In the genomic region with DNA sequence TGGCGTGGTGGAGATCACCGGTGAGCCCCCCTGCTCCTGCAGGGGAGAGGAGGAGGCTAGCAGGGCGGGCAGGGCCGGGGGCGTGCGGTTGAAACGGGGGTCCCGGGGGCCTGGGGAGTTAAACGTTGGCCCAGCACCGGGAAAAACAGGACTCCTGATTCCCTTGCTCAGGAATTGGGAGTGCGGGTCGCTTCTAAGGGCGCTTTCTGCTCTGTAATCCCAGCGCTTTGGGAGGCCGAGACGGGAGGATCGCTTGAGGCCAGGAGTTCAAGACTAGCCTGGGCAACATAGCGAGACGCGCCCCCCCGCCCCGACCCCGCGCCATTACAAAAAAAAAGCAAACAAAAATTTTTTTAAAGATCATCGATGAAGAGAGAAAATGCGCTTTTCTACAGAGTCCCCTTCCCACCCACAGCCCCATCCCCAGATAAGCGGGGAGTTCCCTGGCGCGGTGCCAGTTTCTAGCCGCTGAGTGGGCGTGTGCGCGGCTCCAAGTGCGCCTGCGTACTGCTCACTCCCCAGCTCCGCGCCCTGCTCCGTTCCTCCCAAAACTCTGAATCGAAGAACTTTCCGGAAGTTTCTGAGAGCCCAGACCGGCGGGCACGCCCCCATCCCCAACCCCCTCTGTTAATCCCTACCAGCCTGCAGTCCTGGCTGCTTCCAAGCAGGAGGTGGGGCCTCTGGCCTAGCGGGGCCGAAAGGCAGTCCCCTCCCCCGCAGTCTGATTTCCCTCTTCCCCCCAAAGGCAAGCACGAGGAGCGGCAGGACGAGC, we compare ENCODE assay signal across 8 cellular contexts. TPM values are rescaled to one million over a fixed set of nuclear protein-coding genes. Genes with fewer than 3 reads are reported as not detected.
DNase-seq lines count a peak whose midpoint lies in the region; ATAC-seq and TF ChIP-seq lines count a peak whose summit lies in the region.

No MANE protein-coding gene starts in this region.

- peaks cover 33% of the 10 kb centered on the region for H3K4me1 Mint-ChIP-seq in HFFc6 (ENCODE audit: low read depth)

- no peak for ATAC-seq in HG02870 (IDR thresholded peaks at IDR 0.05; ENCODE audit: unreplicated experiment)

- under 1% methylated on average over 49 of the region's 49 CpGs for WGBS in liver

- peak; percentile 96 for DNase-seq in DMS53 treated with DMSO at 0.1 percent for 48 hours (lab: John Stamatoyannopoulos, UW; ENCODE audit: unreplicated experiment)
- DNase-seq in HFFc6, result peak; percentile 89
- peak; percentile 61 for DNase-seq in NCI-H510A treated with DMSO at 0.1 percent for 48 hours (lab: John Stamatoyannopoulos, UW)
- DNase-seq in activated CD4-positive, alpha-beta T cell treated with anti-CD3 and anti-CD28 coated beads, Interleukin-2, amount 50 U/mL, for 48 hours, result peak; percentile 80 to 83
- peak; percentile 91 for DNase-seq in dermis blood vessel endothelial cell
- peak; percentile 70 to 71 for DNase-seq in stimulated activated CD4-positive, alpha-beta T cell treated with anti-CD3 and anti-CD28 coated beads, Interleukin-2, amount 100 ng/mL, for 48 hours

- peak overlapping the region; percentile 91 for H3K4me3 Mint-ChIP-seq in HFFc6

- no peaks in the 10 kb centered on the region for H3K9me3 Mint-ChIP-seq in HFFc6

- H3K4me3 ChIP-seq in liver (ENCODE audit: low read depth in 1 of 3, low read length in 3 of 3), result peak overlapping the region; percentile 73 to 82 (median 73)

- peaks cover 15% of the 10 kb centered on the region for H3K36me3 Mint-ChIP-seq in HFFc6 (ENCODE audit: low read depth)

- no peaks in the 10 kb centered on the region for H3K27me3 ChIP-seq in liver (ENCODE audit: control insufficient read depth in 4 of 4, insufficient read depth in 4 of 4, low read length in 3 of 4)

- H3K9me3 ChIP-seq in liver (ENCODE audit: control insufficient read depth in 4 of 4, low read length in 3 of 4), result no peaks in the 10 kb centered on the region

- H3K27me3 Mint-ChIP-seq in HFFc6 (ENCODE audit: insufficient read depth), result peaks cover 9% of the 10 kb centered on the region

- no peaks in the 10 kb centered on the region for H3K36me3 ChIP-seq in liver (ENCODE audit: control insufficient read depth in 4 of 4, insufficient read depth in 3 of 4, low read depth in 1 of 4, low read length in 3 of 4)

- peak overlapping the region; percentile 84 to 86 for H3K9ac ChIP-seq in liver (ENCODE audit: low read depth in 1 of 2, low read length in 2 of 2)

- peak overlapping the region; percentile 80 for H3K27ac Mint-ChIP-seq in HFFc6

- peak in 1 of 2 donors; percentile 32 for TF ChIP-seq RAD21 in liver (IDR thresholded peaks at IDR 0.05)

- peak overlapping the region; percentile 100 for H3K27ac ChIP-seq in liver (ENCODE audit: low read depth in 1 of 2, low read length in 2 of 2)

- peaks cover 12 to 44% (median 25%) of the 10 kb centered on the region in 4 donors for H3K4me1 ChIP-seq in liver (ENCODE audit: control insufficient read depth in 4 of 4, insufficient read depth in 4 of 4, low read length in 3 of 4)

- TF ChIP-seq CTCF in HFFc6 (IDR thresholded peaks at IDR 0.05) (no peak; the same call in 1 of the 2 replicates), liver (IDR thresholded peaks at IDR 0.05; ENCODE audit: low read depth, low read length, missing input control) (no peak)

TF ChIP-seq in liver, 16 proteins besides CTCF, POLR2A, EP300 and RAD21:
- TF ChIP-seq ZBTB33 (IDR thresholded peaks at IDR 0.05), result peak; percentile 60
- TF ChIP-seq, protein P1, sequence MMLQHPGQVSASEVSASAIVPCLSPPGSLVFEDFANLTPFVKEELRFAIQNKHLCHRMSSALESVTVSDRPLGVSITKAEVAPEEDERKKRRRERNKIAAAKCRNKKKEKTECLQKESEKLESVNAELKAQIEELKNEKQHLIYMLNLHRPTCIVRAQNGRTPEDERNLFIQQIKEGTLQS (IDR thresholded peaks at IDR 0.05), result no peak
- peak in 1 of 2 donors; percentile 27 for TF ChIP-seq HNF4A (conservative IDR thresholded peaks at IDR 0.05)
- peak; percentile 93 to 94 for TF ChIP-seq EGR1 (IDR thresholded peaks at IDR 0.05; ENCODE audit: low read depth in 2 of 2)
- TF ChIP-seq SP1 (IDR thresholded peaks at IDR 0.05), result peak; percentile 78
- TF ChIP-seq, protein P2, sequence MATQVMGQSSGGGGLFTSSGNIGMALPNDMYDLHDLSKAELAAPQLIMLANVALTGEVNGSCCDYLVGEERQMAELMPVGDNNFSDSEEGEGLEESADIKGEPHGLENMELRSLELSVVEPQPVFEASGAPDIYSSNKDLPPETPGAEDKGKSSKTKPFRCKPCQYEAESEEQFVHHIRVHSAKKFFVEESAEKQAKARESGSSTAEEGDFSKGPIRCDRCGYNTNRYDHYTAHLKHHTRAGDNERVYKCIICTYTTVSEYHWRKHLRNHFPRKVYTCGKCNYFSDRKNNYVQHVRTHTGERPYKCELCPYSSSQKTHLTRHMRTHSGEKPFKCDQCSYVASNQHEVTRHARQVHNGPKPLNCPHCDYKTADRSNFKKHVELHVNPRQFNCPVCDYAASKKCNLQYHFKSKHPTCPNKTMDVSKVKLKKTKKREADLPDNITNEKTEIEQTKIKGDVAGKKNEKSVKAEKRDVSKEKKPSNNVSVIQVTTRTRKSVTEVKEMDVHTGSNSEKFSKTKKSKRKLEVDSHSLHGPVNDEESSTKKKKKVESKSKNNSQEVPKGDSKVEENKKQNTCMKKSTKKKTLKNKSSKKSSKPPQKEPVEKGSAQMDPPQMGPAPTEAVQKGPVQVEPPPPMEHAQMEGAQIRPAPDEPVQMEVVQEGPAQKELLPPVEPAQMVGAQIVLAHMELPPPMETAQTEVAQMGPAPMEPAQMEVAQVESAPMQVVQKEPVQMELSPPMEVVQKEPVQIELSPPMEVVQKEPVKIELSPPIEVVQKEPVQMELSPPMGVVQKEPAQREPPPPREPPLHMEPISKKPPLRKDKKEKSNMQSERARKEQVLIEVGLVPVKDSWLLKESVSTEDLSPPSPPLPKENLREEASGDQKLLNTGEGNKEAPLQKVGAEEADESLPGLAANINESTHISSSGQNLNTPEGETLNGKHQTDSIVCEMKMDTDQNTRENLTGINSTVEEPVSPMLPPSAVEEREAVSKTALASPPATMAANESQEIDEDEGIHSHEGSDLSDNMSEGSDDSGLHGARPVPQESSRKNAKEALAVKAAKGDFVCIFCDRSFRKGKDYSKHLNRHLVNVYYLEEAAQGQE (IDR thresholded peaks at IDR 0.05), result peak; percentile 82
- no peak for TF ChIP-seq JUND (IDR thresholded peaks at IDR 0.05)
- no peak for TF ChIP-seq NR2F2 (IDR thresholded peaks at IDR 0.05)
- TF ChIP-seq FOXA1 (IDR thresholded peaks at IDR 0.05), result no peak
- TF ChIP-seq MAX (IDR thresholded peaks at IDR 0.05), result peak; percentile 68
- no peak for TF ChIP-seq HNF4G (IDR thresholded peaks at IDR 0.05)
- no peak for TF ChIP-seq FOXA2 (IDR thresholded peaks at IDR 0.05)
- peak; percentile 88 for TF ChIP-seq YY1 (IDR thresholded peaks at IDR 0.05)
- peak in 1 of 2 donors; percentile 41 for TF ChIP-seq RXRA (IDR thresholded peaks at IDR 0.05)
- TF ChIP-seq GABPA (IDR thresholded peaks at IDR 0.05 in 1 of 2, conservative IDR thresholded peaks at IDR 0.05 in 1 of 2), result no peak
- peak; percentile 72 for TF ChIP-seq TAF1 (conservative IDR thresholded peaks at IDR 0.05)
TF ChIP-seq in liver: peak in this region for 9.

RNA-seq across cellular contexts. Expression of gene HSPB1, which starts 0.8 kb away (rescaled TPM):
- 1,000 to 10,000 TPM; 1,016 to 1,211 (median 1,126) TPM for total RNA-seq in HFFc6 (2021; fragmentation: NEBNext Ultra II Directional; extraction: Animal tissue kit (Norgen Biotek cat#: 25700))
- total RNA-seq in dermis blood vessel endothelial cell (109 and 120 TPM in 2 replicates), liver (10 to 100 TPM; 25.5 to 39.2 TPM)
- 100 to 1,000 TPM; 169 to 186 TPM for polyA plus RNA-seq in liver

RNA-seq across cellular contexts. Expression of gene YWHAG, which starts 55.5 kb away (rescaled TPM):
- total RNA-seq in HFFc6 (2021; fragmentation: NEBNext Ultra II Directional; extraction: Animal tissue kit (Norgen Biotek cat#: 25700)), result 100 to 1,000 TPM; 171 to 210 (median 180) TPM
- total RNA-seq in dermis blood vessel endothelial cell (95.0 and 154 TPM in 2 replicates), liver (10 to 100 TPM; 43.1 to 46.7 TPM)
- polyA plus RNA-seq in liver, result 10 to 100 TPM; 11.6 to 43.9 TPM
